28 cellular contexts compared by ENCODE assay signal in genomic region chr5:2534251-2534650, GRCh38.
"Had no signal": no experiment of that assay in that cellular context is flagged by ENCODE, and none has a peak within 500 bp of the region (broad histone marks: within the 10 kb centered on the region; RNA-seq: fewer than 3 reads in every experiment).

No MANE protein-coding gene starts in this region.

- H3K27ac Mint-ChIP-seq: memory B cell; natural killer cell; stimulated activated naive B cell treated with anti-CD40 and anti-IgM and Interleukin-4, amounts not matched to agents 10 μg/mL and 1 μg/mL and 100 μg/mL, for 72 hours; stimulated activated naive CD8-positive, alpha-beta T cell treated with anti-CD3 and anti-CD28 coated beads, Interleukin-15, Interleukin-2, amounts not matched to agents 100 ng/mL and 50 ng/mL, for 24 hours had no signal

- H3K4me3 ChIP-seq: dorsolateral prefrontal cortex, esophagus muscularis mucosa, gastroesophageal sphincter, heart left ventricle, lower lobe of right lung, pancreas, right lobe of liver, thoracic aorta, tibial nerve, upper lobe of right lung, uterus had no signal

- H3K36me3 ChIP-seq: esophagus muscularis mucosa, gastroesophageal sphincter, heart left ventricle, lower lobe of right lung, neutrophil, pancreas, right lobe of liver, thoracic aorta, tibial nerve, upper lobe of right lung, uterus had no signal

- H3K36me3 Mint-ChIP-seq: memory B cell; natural killer cell; stimulated activated naive B cell treated with anti-CD40 and anti-IgM and Interleukin-4, amounts not matched to agents 10 μg/mL and 1 μg/mL and 100 μg/mL, for 72 hours had no signal

- H3K27me3 Mint-ChIP-seq: memory B cell; stimulated activated naive B cell treated with anti-CD40 and anti-IgM and Interleukin-4, amounts not matched to agents 10 μg/mL and 1 μg/mL and 100 μg/mL, for 72 hours; stimulated activated naive CD8-positive, alpha-beta T cell treated with anti-CD3 and anti-CD28 coated beads, Interleukin-15, Interleukin-2, amounts not matched to agents 100 ng/mL and 50 ng/mL, for 24 hours had no signal

- H3K4me1 Mint-ChIP-seq: memory B cell; natural killer cell; stimulated activated naive B cell treated with anti-CD40 and anti-IgM and Interleukin-4, amounts not matched to agents 10 μg/mL and 1 μg/mL and 100 μg/mL, for 72 hours had no signal

- H3K4me3 Mint-ChIP-seq: memory B cell; natural killer cell; stimulated activated naive B cell treated with anti-CD40 and anti-IgM and Interleukin-4, amounts not matched to agents 10 μg/mL and 1 μg/mL and 100 μg/mL, for 72 hours; stimulated activated naive CD8-positive, alpha-beta T cell treated with anti-CD3 and anti-CD28 coated beads, Interleukin-15, Interleukin-2, amounts not matched to agents 100 ng/mL and 50 ng/mL, for 24 hours had no signal

- H3K27me3 ChIP-seq: foreskin keratinocyte, right lobe of liver, tibial nerve, upper lobe of right lung, uterus had no signal

- H3K27ac ChIP-seq: dorsolateral prefrontal cortex, esophagus muscularis mucosa, foreskin keratinocyte, gastroesophageal sphincter, heart left ventricle, lower lobe of right lung, neutrophil, pancreas, right lobe of liver, thoracic aorta, tibial nerve, upper lobe of right lung, uterus had no signal

- DNase-seq: dorsolateral prefrontal cortex; effector memory CD4-positive, alpha-beta T cell; foreskin keratinocyte; heart left ventricle; hippocampal formation; kidney glomerular epithelial cell; left colon; left ventricle myocardium superior; lower lobe of right lung; natural killer cell; pancreas; retina; right lobe of liver; small intestine; stimulated activated CD4-positive, alpha-beta T cell treated with anti-CD3 and anti-CD28 coated beads, Interleukin-15, amount 100 ng/mL, for 24 hours; stimulated activated CD4-positive, alpha-beta T cell treated with anti-CD3 and anti-CD28 coated beads, Interleukin-2, amount 100 ng/mL, for 48 hours; stimulated activated naive B cell treated with anti-CD40 and anti-IgM and Interleukin-4, amounts not matched to agents 10 μg/mL and 1 μg/mL and 100 μg/mL, for 72 hours; upper lobe of right lung; uterus had no signal

- H3K4me1 ChIP-seq: esophagus muscularis mucosa, foreskin keratinocyte, gastroesophageal sphincter, heart left ventricle, lower lobe of right lung, pancreas, right lobe of liver, tibial nerve, upper lobe of right lung, uterus had no signal

- ATAC-seq: foreskin keratinocyte; gastroesophageal sphincter; heart left ventricle; left colon; left ventricle myocardium superior; lower lobe of right lung; natural killer cell; pancreas; stimulated activated naive B cell treated with anti-CD40 and anti-IgM and Interleukin-4, amounts not matched to agents 10 μg/mL and 1 μg/mL and 100 μg/mL, for 72 hours; upper lobe of right lung had no signal

- FAIRE-seq: endothelial cell of umbilical vein, islet of Langerhans, pancreas, small intestine had no signal

- H3K9me3 ChIP-seq: neutrophil, pancreas, right lobe of liver, thoracic aorta, upper lobe of right lung, uterus had no signal
